Comparison of ENCODE assay signal across 8 cellular contexts in the genomic region with DNA sequence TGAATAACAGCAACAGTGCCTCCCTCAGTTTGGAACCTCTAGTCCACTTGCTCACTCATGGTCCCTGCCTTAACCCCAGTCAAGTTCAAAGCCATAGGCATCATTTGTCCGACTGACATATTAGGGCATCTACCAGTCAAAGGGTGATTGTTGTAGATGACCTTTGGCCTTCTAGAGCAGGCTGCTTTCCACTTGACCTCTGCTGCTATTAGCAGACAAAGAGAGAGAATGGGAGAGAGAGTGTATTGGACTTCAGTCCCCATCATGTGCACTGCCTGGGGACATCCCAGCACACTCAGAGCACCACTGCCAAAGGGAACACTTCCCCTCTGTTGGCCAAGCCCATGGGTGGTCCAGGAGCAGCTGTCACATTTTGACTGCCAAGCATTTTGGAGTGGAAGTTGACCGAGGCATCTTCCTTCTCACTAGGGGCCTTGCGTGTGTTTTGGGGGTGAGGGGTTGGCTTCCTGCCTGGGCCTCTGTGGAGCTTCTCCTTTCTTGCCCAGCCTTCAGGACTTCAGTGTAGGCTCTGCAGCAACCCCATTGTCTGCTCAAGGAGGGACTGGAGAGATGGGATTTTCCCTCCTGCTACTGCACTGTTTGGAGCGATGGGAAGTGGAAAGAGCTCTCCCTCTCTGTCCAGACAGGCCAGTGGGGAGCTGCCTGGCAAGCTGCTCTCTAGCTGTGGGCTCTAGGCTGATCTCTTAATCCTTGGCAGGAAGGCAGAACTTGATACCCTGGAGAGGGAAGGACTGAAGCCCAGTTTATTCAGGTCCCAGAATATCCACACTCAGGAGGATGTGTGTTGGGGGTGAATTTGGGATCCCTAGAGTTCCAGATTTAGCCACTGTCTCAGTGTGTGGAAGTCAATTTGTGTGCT. TPM values are rescaled to one million over a fixed set of nuclear protein-coding genes. Genes with fewer than 3 reads are reported as not detected.
DNase-seq lines count a peak whose midpoint lies in the region; ATAC-seq and TF ChIP-seq lines count a peak whose summit lies in the region.

No MANE protein-coding gene starts in this region.

- DNase-seq in MM.1S (no peak), NCI-H2107 (lab: John Stamatoyannopoulos, UW) (no peak), HFFc6 (no peak), PC-9 (no peak)
- DNase-seq in naive thymus-derived CD8-positive, alpha-beta T cell = no peak

- no TSS peak for BruUV-seq in PC-9 (replicated peaks; lab: Mats Ljungman, UMichigan)

- intact Hi-C loops in PC-9 (cut with micrococcal nuclease; ENCODE audit: unreplicated experiment) = no loop called here

- H3K27ac ChIP-seq in BLaER1 (0 out of 2 replicates have a peak overlapping the region, but pooled peaks have one; percentile 25), MM.1S (ENCODE audit: low read length) (peak overlapping the region; percentile 78), esophagus (ENCODE audit: low read depth in 2 of 2, low read length in 1 of 2) (peak overlapping the region; percentile 9 to 61), PC-9 (no peak overlapping the region)

- peak overlapping the region in 6 of 10 donors; percentile 12 to 62 (median 42) for H3K4me3 Mint-ChIP-seq in naive thymus-derived CD8-positive, alpha-beta T cell
- no peak overlapping the region for H3K4me3 Mint-ChIP-seq in HFFc6

- TF ChIP-seq CTCF in MM.1S (IDR thresholded peaks at IDR 0.05; ENCODE audit: low read length) (no peak), HFFc6 (IDR thresholded peaks at IDR 0.05) (no peak), PC-9 (conservative IDR thresholded peaks at IDR 0.05) (no peak)

- H4K20me1 ChIP-seq in BLaER1 (peaks cover 87% of the 10 kb centered on the region), MM.1S (ENCODE audit: insufficient read depth, low read length) (no peaks in the 10 kb centered on the region), PC-9 (ENCODE audit: insufficient read depth) (no peaks in the 10 kb centered on the region)

- peaks cover 85% of the 10 kb centered on the region for H3K79me2 ChIP-seq in MM.1S (ENCODE audit: low read length)
- H3K79me2 ChIP-seq in PC-9 (ENCODE audit: low read depth) = no peaks in the 10 kb centered on the region

- ATAC-seq in naive thymus-derived CD8-positive, alpha-beta T cell = no peak
- no peak for ATAC-seq in HG03159 (IDR thresholded peaks at IDR 0.05; ENCODE audit: unreplicated experiment)

- POLR2A ChIA-PET in naive thymus-derived CD8-positive, alpha-beta T cell (lab: Charles Lee) = no interaction called here
- POLR2A ChIA-PET in PC-9 (lab: Charles Lee; ENCODE audit: unreplicated experiment) = no interaction called here

- H3K36me3 Mint-ChIP-seq in naive thymus-derived CD8-positive, alpha-beta T cell = peaks cover 0 to 1% (median 0%) of the 10 kb centered on the region in 3 donors
- H3K36me3 Mint-ChIP-seq in HFFc6 (ENCODE audit: low read depth) = peaks cover 8% of the 10 kb centered on the region

- H3K9me3 ChIP-seq in BLaER1 (no peaks in the 10 kb centered on the region), MM.1S (replicated peaks; ENCODE audit: insufficient read depth, low read length) (no peaks in the 10 kb centered on the region), esophagus (ENCODE audit: control insufficient read depth in 2 of 2, insufficient read depth in 1 of 2, low read depth in 1 of 2, low read length in 1 of 2) (no peaks in the 10 kb centered on the region), PC-9 (ENCODE audit: insufficient read depth, low read depth) (no peaks in the 10 kb centered on the region)

- H3K36me3 ChIP-seq in BLaER1 (peaks cover 12% of the 10 kb centered on the region; the same call in 1 of the 2 replicates), MM.1S (replicated peaks; ENCODE audit: insufficient read depth, low read length) (no peaks in the 10 kb centered on the region), esophagus (ENCODE audit: control insufficient read depth in 2 of 2, insufficient read depth in 2 of 2, low read length in 1 of 2) (no peaks in the 10 kb centered on the region), PC-9 (ENCODE audit: low read depth) (no peaks in the 10 kb centered on the region)

- peak overlapping the region in 7 of 10 donors; percentile 3 to 86 (median 55) for H3K27ac Mint-ChIP-seq in naive thymus-derived CD8-positive, alpha-beta T cell
- no peak overlapping the region for H3K27ac Mint-ChIP-seq in HFFc6

- H3K4me1 ChIP-seq in BLaER1 (peaks cover 87% of the 10 kb centered on the region), MM.1S (ENCODE audit: low read length) (peaks cover 61% of the 10 kb centered on the region), esophagus (ENCODE audit: control insufficient read depth in 2 of 2, insufficient read depth in 2 of 2, low read length in 1 of 2) (peaks cover 0 to 6% of the 10 kb centered on the region in 2 donors), PC-9 (replicated peaks; ENCODE audit: insufficient read depth) (no peaks in the 10 kb centered on the region)

- peak overlapping the region; percentile 22; the same call in 1 of the 2 replicates for H3K9ac ChIP-seq in BLaER1
- H3K9ac ChIP-seq in MM.1S (ENCODE audit: low read length) = no peak overlapping the region; the same call in 1 of the 2 replicates

- H3K9me3 Mint-ChIP-seq in naive thymus-derived CD8-positive, alpha-beta T cell = no peaks in the 10 kb centered on the region
- H3K9me3 Mint-ChIP-seq in HFFc6 = no peaks in the 10 kb centered on the region

- H3K4me2 ChIP-seq in BLaER1 (peak overlapping the region; percentile 94), MM.1S (ENCODE audit: low read depth, low read length) (peak overlapping the region; percentile 72), PC-9 (no peak overlapping the region)

- H3K4me3 ChIP-seq in BLaER1 (no peak overlapping the region), MM.1S (ENCODE audit: low read length) (no peak overlapping the region; the same call in 1 of the 2 replicates), esophagus (ENCODE audit: low read depth in 1 of 2, low read length in 2 of 2) (no peak overlapping the region), PC-9 (no peak overlapping the region)

- no peaks in the 10 kb centered on the region for H3K9me2 ChIP-seq in MM.1S (replicated peaks; ENCODE audit: insufficient read depth, low read length)
- H3K9me2 ChIP-seq in PC-9 (ENCODE audit: insufficient read depth) = no peaks in the 10 kb centered on the region

- H3F3A ChIP-seq in MM.1S (ENCODE audit: insufficient read depth, low read length) = peaks cover 37% of the 10 kb centered on the region
- H3F3A ChIP-seq in PC-9 (ENCODE audit: insufficient read depth, low read depth) = peaks cover 15% of the 10 kb centered on the region

- no peak overlapping the region for H2AFZ ChIP-seq in MM.1S (ENCODE audit: low read length)
- H2AFZ ChIP-seq in PC-9 = no peak overlapping the region

- peaks cover 53 to 86% (median 81%) of the 10 kb centered on the region in 4 donors for H3K4me1 Mint-ChIP-seq in naive thymus-derived CD8-positive, alpha-beta T cell
- H3K4me1 Mint-ChIP-seq in HFFc6 (ENCODE audit: low read depth) = peaks cover 34% of the 10 kb centered on the region

- CTCF ChIA-PET in PC-9 (lab: Charles Lee) = no interaction called here

- no peaks in the 10 kb centered on the region for H3K27me3 Mint-ChIP-seq in naive thymus-derived CD8-positive, alpha-beta T cell
- H3K27me3 Mint-ChIP-seq in HFFc6 (ENCODE audit: insufficient read depth) = peaks cover 6% of the 10 kb centered on the region

- H3K27me3 ChIP-seq in BLaER1 = no peaks in the 10 kb centered on the region
- no peaks in the 10 kb centered on the region for H3K27me3 ChIP-seq in MM.1S (replicated peaks; ENCODE audit: insufficient read depth, low read length)
- H3K27me3 ChIP-seq in esophagus (ENCODE audit: control insufficient read depth in 1 of 2, insufficient read depth in 2 of 2, low read length in 2 of 2) = no peaks in the 10 kb centered on the region
- H3K27me3 ChIP-seq in PC-9 (ENCODE audit: insufficient read depth, low read depth) = no peaks in the 10 kb centered on the region

- WGBS in esophagus, 2 donors = 74 to 75% methylated on average over 4 of the region's 4 CpGs

RNA-seq across cellular contexts. Expression of gene ATP6V1E2, which starts 5.1 kb away (rescaled TPM):
- 1 to 10 TPM; 1.3 to 1.6 TPM for polyA plus RNA-seq in esophagus
- 10 to 100 TPM; 21.7 to 22.0 TPM for total RNA-seq in naive thymus-derived CD8-positive, alpha-beta T cell
- 10 to 100 TPM in 1 of 3 donors, 1 to 10 TPM in 2; 1.9 to 10.2 (median 9.4) TPM for polyA plus RNA-seq in naive thymus-derived CD8-positive, alpha-beta T cell
- 1 to 10 TPM; 4.0 to 4.7 (median 4.3) TPM for total RNA-seq in HFFc6 (2021; fragmentation: NEBNext Ultra II Directional; extraction: Animal tissue kit (Norgen Biotek cat#: 25700))
- total RNA-seq in PC-9 (2021) = 23.9 and 24.1 TPM in 2 replicates

RNA-seq across cellular contexts. Expression of gene RHOQ, which starts 5.2 kb away (rescaled TPM):
- polyA plus RNA-seq in esophagus = 10 to 100 TPM in 1 of 2 donors, 1 to 10 TPM in 1; 7.2 to 11.4 TPM
- total RNA-seq in naive thymus-derived CD8-positive, alpha-beta T cell = 10 to 100 TPM; 30.4 to 36.4 TPM
- 1 to 10 TPM in 2 of 3 donors, under 1 TPM in 1; 0.61 to 1.8 (median 1.6) TPM for polyA plus RNA-seq in naive thymus-derived CD8-positive, alpha-beta T cell
- 10 to 100 TPM; 68.9 to 97.7 (median 90.2) TPM for total RNA-seq in HFFc6 (2021; fragmentation: NEBNext Ultra II Directional; extraction: Animal tissue kit (Norgen Biotek cat#: 25700))
- 19.5 and 19.7 TPM in 2 replicates for total RNA-seq in PC-9 (2021)
